In the genomic region with DNA sequence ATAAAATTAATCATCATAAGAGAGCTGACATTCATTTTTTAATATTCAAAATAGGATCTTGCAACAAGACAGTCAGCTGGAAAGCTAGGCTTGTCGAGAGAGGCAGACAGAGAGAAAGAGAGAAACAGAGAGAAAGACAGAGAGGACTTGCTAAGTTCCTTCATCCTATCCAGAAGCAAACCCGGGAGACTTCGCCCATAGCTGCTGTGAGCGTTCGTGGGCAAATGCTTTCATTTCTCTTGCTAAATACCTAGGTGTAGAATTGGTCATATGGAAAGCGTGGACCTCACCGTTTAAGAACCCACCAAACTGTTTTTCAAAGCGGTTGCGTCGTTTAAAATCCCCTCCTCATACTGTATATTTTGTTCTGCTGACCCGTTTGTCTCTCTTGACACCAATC, we compare ENCODE assay signal across 26 cellular contexts. TPM values are rescaled to one million over a fixed set of nuclear protein-coding genes. Genes with fewer than 3 reads are reported as not detected.
"Had no signal": no experiment of that assay in that cellular context is flagged by ENCODE, and none has a peak within 500 bp of the region (broad histone marks: within the 10 kb centered on the region; RNA-seq: fewer than 3 reads in every experiment).

No MANE protein-coding gene starts in this region.

- H3K4me3 ChIP-seq: adrenal gland, MG63, Peyer's patch had no signal

- H3K27ac Mint-ChIP-seq: activated naive CD8-positive, alpha-beta T cell treated with anti-CD3 and anti-CD28 coated beads, Interleukin-2, amount 10 ng/mL, durations not matched to agents 7 days and 5 days had no signal

- H3K4me3 Mint-ChIP-seq: activated naive CD8-positive, alpha-beta T cell treated with anti-CD3 and anti-CD28 coated beads, Interleukin-2, amount 10 ng/mL, durations not matched to agents 7 days and 5 days had no signal

- ATAC-seq: activated CD8-positive, alpha-beta T cell treated with anti-CD3 and anti-CD28 coated beads, Interleukin-2, amount 10 ng/mL, durations not matched to agents 7 days and 5 days had no signal

- H3K4me1 Mint-ChIP-seq: activated naive CD8-positive, alpha-beta T cell treated with anti-CD3 and anti-CD28 coated beads, Interleukin-2, amount 10 ng/mL, durations not matched to agents 7 days and 5 days had no signal

- H3K9me3 ChIP-seq: adrenal gland, MG63, Peyer's patch had no signal

- H3K36me3 ChIP-seq: adrenal gland, MG63, Peyer's patch, WERI-Rb-1 had no signal

- H3K4me1 ChIP-seq: Peyer's patch had no signal

- H3K27me3 ChIP-seq: Peyer's patch had no signal

- DNase-seq: activated CD4-positive, alpha-beta T cell treated with anti-CD3 and anti-CD28 coated beads for 48 hours; activated CD4-positive, alpha-beta T cell treated with anti-CD3 and anti-CD28 coated beads, Interleukin-2, amount 50 U/mL, for 4 hours; activated CD8-positive, alpha-beta memory T cell treated with anti-CD3 and anti-CD28 coated beads, Interleukin-2, amount 50 U/mL, for 48 hours; activated CD8-positive, alpha-beta T cell treated with anti-CD3 and anti-CD28 coated beads, Interleukin-2, amount 10 ng/mL, durations not matched to agents 7 days and 5 days; activated naive CD4-positive, alpha-beta T cell treated with anti-CD3 and anti-CD28 coated beads, Interleukin-2, amount 50 U/mL, for 16 hours; activated naive CD8-positive, alpha-beta T cell treated with anti-CD3 and anti-CD28 coated beads, Interleukin-2, amount 10 ng/mL, durations not matched to agents 7 days and 5 days; activated T-cell treated with anti-CD3 and anti-CD28 coated beads, Interleukin-2, amount 50 U/mL, for 1 hour; anterior cingulate cortex; MG63; MV-4-11; NCI-H1092 treated with DMSO at 0.1 percent for 48 hours; NCI-H1417 treated with DMSO at 0.1 percent for 48 hours; NCI-H1694; NCI-H2029; NCI-H2107; NCI-H510A treated with DMSO at 0.1 percent for 48 hours; NCI-H69; NK-92 treated with Interleukin-12 subunit alpha and Interleukin-12 subunit beta, amount 100 ng/mL, for 24 hours; SHP77; WERI-Rb-1 had no signal

- H3K27ac ChIP-seq: adrenal gland, KMS-11, Peyer's patch, RWPE1, WERI-Rb-1 had no signal

- H3K4me2 ChIP-seq: KMS-11 had no signal

- H3K36me3 Mint-ChIP-seq: activated naive CD8-positive, alpha-beta T cell treated with anti-CD3 and anti-CD28 coated beads, Interleukin-2, amount 10 ng/mL, durations not matched to agents 7 days and 5 days had no signal

- H3K9ac ChIP-seq: KMS-11 had no signal

RNA-seq across cellular contexts. Expression of a gene that starts 25.3 kb away (rescaled TPM):
- total RNA-seq: activated CD8-positive, alpha-beta T cell treated with anti-CD3 and anti-CD28 coated beads, Interleukin-2, amount 10 ng/mL, durations not matched to agents 7 days and 5 days; activated naive CD8-positive, alpha-beta T cell treated with anti-CD3 and anti-CD28 coated beads, Interleukin-2, amount 10 ng/mL, durations not matched to agents 7 days and 5 days; cardiac septum; Peyer's patch; T-helper 2 cell treated with Interferon-gamma antibody and Interleukin-4, amounts not matched to agents 100 ng/mL and 5 ng/mL, for 36 hours had no signal
- polyA plus RNA-seq: adrenal gland had no signal

RNA-seq across cellular contexts. Expression of a gene that starts 42.1 kb away (rescaled TPM):
- total RNA-seq: activated CD8-positive, alpha-beta T cell treated with anti-CD3 and anti-CD28 coated beads, Interleukin-2, amount 10 ng/mL, durations not matched to agents 7 days and 5 days; activated naive CD8-positive, alpha-beta T cell treated with anti-CD3 and anti-CD28 coated beads, Interleukin-2, amount 10 ng/mL, durations not matched to agents 7 days and 5 days; adrenal gland; cardiac septum; Peyer's patch; T-helper 2 cell treated with Interferon-gamma antibody and Interleukin-4, amounts not matched to agents 100 ng/mL and 5 ng/mL, for 36 hours had no signal
- polyA plus RNA-seq: adrenal gland had no signal

RNA-seq across cellular contexts. Expression of a gene that starts 49.7 kb away (rescaled TPM):
- total RNA-seq: activated CD8-positive, alpha-beta T cell treated with anti-CD3 and anti-CD28 coated beads, Interleukin-2, amount 10 ng/mL, durations not matched to agents 7 days and 5 days; activated naive CD8-positive, alpha-beta T cell treated with anti-CD3 and anti-CD28 coated beads, Interleukin-2, amount 10 ng/mL, durations not matched to agents 7 days and 5 days; adrenal gland; cardiac septum; Peyer's patch; T-helper 2 cell treated with Interferon-gamma antibody and Interleukin-4, amounts not matched to agents 100 ng/mL and 5 ng/mL, for 36 hours had no signal
- polyA plus RNA-seq: adrenal gland had no signal
